Comparison of ENCODE assay signal across 7 cellular contexts in genomic region chr2:63346441-63346840, GRCh38.
"Had no signal": no experiment of that assay in that cellular context is flagged by ENCODE, and none has a peak within 500 bp of the region (broad histone marks: within the 10 kb centered on the region; RNA-seq: fewer than 3 reads in every experiment).

No MANE protein-coding gene starts in this region.

- H3K27me3 Mint-ChIP-seq: IgD-negative memory B cell had no signal

- H3K9me3 ChIP-seq: HAP-1 had no signal

- H3K4me1 Mint-ChIP-seq: IgD-negative memory B cell had no signal

- H2AFZ ChIP-seq: GM23248 had no signal

- DNase-seq: GM23248, HFFc6 had no signal

- H3K27ac Mint-ChIP-seq: HFFc6, IgD-negative memory B cell had no signal

- H3K27ac ChIP-seq: GM23248, HL-60 had no signal

- H3K4me3 ChIP-seq: GM23248, HAP-1 had no signal

- H3K9ac ChIP-seq: GM23248 had no signal

- ATAC-seq: HCT116, HepG2 had no signal

- H3K36me3 ChIP-seq: HAP-1 had no signal

- H3K4me3 Mint-ChIP-seq: HFFc6, IgD-negative memory B cell had no signal

- H3K4me1 ChIP-seq: HAP-1 had no signal
